In genomic region chr9:105127863-105128220, GRCh38 we compare ENCODE assay signal across 8 cellular contexts.
A peak's percentile ranks its signal among the peaks of the same experiment; 100 is the strongest.
DNase-seq lines count a peak whose midpoint lies in the region; ATAC-seq, FAIRE-seq and TF ChIP-seq lines count a peak whose summit lies in the region.

No MANE protein-coding gene starts in this region.

- no peak for FAIRE-seq in K562 (lab: Jason Lieb, UNC)

- H3K4me1 ChIP-seq in K562 (replicated peaks in 1 of 2; ENCODE audit: control insufficient read depth in 2 of 2, insufficient read depth in 2 of 2, low read length in 2 of 2), result no peaks in the 10 kb centered on the region; a peak in 1 of 5 replicates

- no peaks in the 10 kb centered on the region for H4K20me1 ChIP-seq in K562 (replicated peaks; ENCODE audit: control insufficient read depth, insufficient read depth, low read length)

- H3K9me1 ChIP-seq in K562 (ENCODE audit: control insufficient read depth, insufficient read depth, low read length), result no peaks in the 10 kb centered on the region

- H2AFZ ChIP-seq in K562 (ENCODE audit: low read depth, low read length), result no peak overlapping the region

- no peaks in the 10 kb centered on the region for H3K9me3 Mint-ChIP-seq in mesothelial cell of epicardium
- no peaks in the 10 kb centered on the region for H3K9me3 Mint-ChIP-seq in progenitor cell of endocrine pancreas (ENCODE audit: low read depth)

- no peak for TF ChIP-seq POLR2A in K562 (conservative IDR thresholded peaks at IDR 0.05)

- ATAC-seq in HG03025 (IDR thresholded peaks at IDR 0.05; ENCODE audit: low FRiP score, unreplicated experiment) (peak; percentile 77), K562 (no peak)

- no peak for TF ChIP-seq RAD21 in K562 (CRISPR knock-in tag; conservative IDR thresholded peaks at IDR 0.05 in 1 of 2, IDR thresholded peaks at IDR 0.05 in 1 of 2)

- POLR2A ChIA-PET in K562 (lab: Yijun Ruan, JAX), result no interaction called here

- H3K27me3 ChIP-seq in K562 (ENCODE audit: control insufficient read depth in 2 of 2, insufficient read depth in 2 of 2, low read length in 2 of 2), result peaks cover 5 to 13% of the 10 kb centered on the region in 2 experiments; a peak in 3 of 5 replicates

- H3K4me2 ChIP-seq in K562 (ENCODE audit: insufficient read depth, low read length), result no peak overlapping the region

- CTCF ChIA-PET in K562 (lab: Yijun Ruan, JAX; ENCODE audit: low intra/inter-chr PET ratio), result no interaction called here

- H3K4me3 ChIP-seq in K562, result no peak overlapping the region

- H3K9ac ChIP-seq in K562 (ENCODE audit: insufficient read depth in 1 of 2, low read depth in 2 of 2, low read length in 2 of 2), result no peak overlapping the region

- H3K4me1 Mint-ChIP-seq in mesothelial cell of epicardium (peaks cover 5% of the 10 kb centered on the region), progenitor cell of endocrine pancreas (ENCODE audit: low read depth) (peaks cover 4% of the 10 kb centered on the region)

- H3K27me3 Mint-ChIP-seq in mesothelial cell of epicardium (ENCODE audit: low read depth) (no peaks in the 10 kb centered on the region), progenitor cell of endocrine pancreas (no peaks in the 10 kb centered on the region)

- H3K27ac Mint-ChIP-seq in mesothelial cell of epicardium (no peak overlapping the region), progenitor cell of endocrine pancreas (no peak overlapping the region)

- TF ChIP-seq CTCF in K562 (IDR thresholded peaks at IDR 0.05 in 2 of 3, conservative IDR thresholded peaks at IDR 0.05 in 1 of 3; ENCODE audit: insufficient read depth in 2 of 3, low read depth in 1 of 3, low read length in 3 of 3), result no peak
- TF ChIP-seq CTCF in mesothelial cell of epicardium (IDR thresholded peaks at IDR 0.05; ENCODE audit: unreplicated experiment), result no peak
- no peak for TF ChIP-seq CTCF in progenitor cell of endocrine pancreas (IDR thresholded peaks at IDR 0.05; ENCODE audit: unreplicated experiment)

- intact Hi-C loops in K562 (cut with micrococcal nuclease), result no loop called here

- in situ Hi-C loops in K562 (cut with MboI), result no loop called here

- DNase-seq in activated gamma-delta T cell treated with Interleukin-2 at 50 U/mL for 16 hours, result peak; percentile 55
- DNase-seq in activated gamma-delta T cell (lab: John Stamatoyannopoulos, UW), result no peak
- peak; percentile 63 for DNase-seq in RPMI7951 (ENCODE audit: low read depth)
- no peak for DNase-seq in K562 (ENCODE audit: extremely low read depth in 1 of 4, low spot score in 3 of 4)
- peak in 2 of 3 donors; percentile 18 to 35 for DNase-seq in stimulated activated CD4-positive, alpha-beta T cell treated with anti-CD3 and anti-CD28 coated beads, TNF-alpha, amount 100 ng/mL, for 1 hour (ENCODE audit: low read depth in 3 of 3, low spot score in 1 of 3)
- no peak for DNase-seq in mesothelial cell of epicardium (ENCODE audit: low spot score in 2 of 2, unreplicated experiment in 2 of 2)
- no peak for DNase-seq in progenitor cell of endocrine pancreas (ENCODE audit: low spot score, unreplicated experiment)

- no peaks in the 10 kb centered on the region for H3K36me3 ChIP-seq in K562 (ENCODE audit: control insufficient read depth, insufficient read depth, low read length)

- H3K79me2 ChIP-seq in K562 (ENCODE audit: control insufficient read depth, insufficient read depth, low read length), result no peaks in the 10 kb centered on the region

- TF ChIP-seq EP300 in K562 (IDR thresholded peaks at IDR 0.05; ENCODE audit: low read length), result no peak

- no TSS peak for BruUV-seq in K562 (replicated peaks; lab: Mats Ljungman, UMichigan)

- H3K27ac ChIP-seq in K562 (ENCODE audit: extremely low read depth, low read depth, low read length), result no peak overlapping the region

- 0% methylated on average over 3 of the region's 3 CpGs for WGBS in K562 (ENCODE audit: insufficient coverage, low coverage, missing lambda C conversion rate)

- no peaks in the 10 kb centered on the region for H3K9me3 ChIP-seq in K562 (replicated peaks; ENCODE audit: control insufficient read depth, insufficient read depth, low read depth, low read length)

- H3K4me3 Mint-ChIP-seq in mesothelial cell of epicardium (no peak overlapping the region), progenitor cell of endocrine pancreas (ENCODE audit: low read depth) (no peak overlapping the region)

- H3K36me3 Mint-ChIP-seq in mesothelial cell of epicardium (no peaks in the 10 kb centered on the region), progenitor cell of endocrine pancreas (ENCODE audit: insufficient read depth) (no peaks in the 10 kb centered on the region)

TF ChIP-seq in K562, 482 proteins besides CTCF, POLR2A, EP300 and RAD21:
- TF ChIP-seq GABPA (tag; conservative IDR thresholded peaks at IDR 0.05; ENCODE audit: low read depth) (peak; percentile 53), TSHZ1 (CRISPR knock-in tag; IDR thresholded peaks at IDR 0.05) (no peak), HOXB6 (CRISPR knock-in tag; IDR thresholded peaks at IDR 0.05; ENCODE audit: borderline replicate concordance) (no peak)

Comparison
In these comparisons a context has a peak if more than half of its experiments do, and no peak if none do; other contexts are left out.
1. DNase-seq: peak in activated gamma-delta T cell treated with Interleukin-2 at 50 U/mL for 16 hours (single experiment), RPMI7951 (single experiment) and stimulated activated CD4-positive, alpha-beta T cell treated with anti-CD3 and anti-CD28 coated beads, TNF-alpha, amount 100 ng/mL, for 1 hour (2 of 3); none in activated gamma-delta T cell (single experiment), K562 (0 of 4), mesothelial cell of epicardium (0 of 2) and progenitor cell of endocrine pancreas (single experiment).